In the genomic region with DNA sequence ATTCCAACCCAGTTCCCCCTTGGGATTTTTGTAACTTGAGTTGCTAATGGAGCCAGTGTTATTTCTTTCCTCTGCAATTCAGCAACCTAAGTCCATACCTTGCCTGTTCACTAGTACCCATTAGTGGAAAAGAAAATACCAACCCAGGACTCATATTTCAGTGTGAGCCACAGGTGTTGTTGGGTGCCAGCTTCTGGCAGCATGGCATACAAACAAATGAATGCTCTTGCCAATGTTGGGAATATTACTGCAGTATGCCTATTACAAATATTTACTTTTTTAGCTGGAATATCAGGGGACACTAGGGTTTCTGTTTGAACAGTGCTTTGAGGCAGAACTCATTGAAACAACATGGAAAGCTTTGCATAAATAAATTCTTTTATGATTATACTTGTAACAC, we compare ENCODE assay signal across 14 cellular contexts.
"Had no signal": no experiment of that assay in that cellular context is flagged by ENCODE, and none has a peak within 500 bp of the region (broad histone marks: within the 10 kb centered on the region; RNA-seq: fewer than 3 reads in every experiment).

No MANE protein-coding gene starts in this region.

- H3K4me1 Mint-ChIP-seq: activated naive CD8-positive, alpha-beta T cell treated with anti-CD3 and anti-CD28 coated beads, Interleukin-2, amount 10 ng/mL, durations not matched to agents 7 days and 5 days had no signal

- H3K36me3 Mint-ChIP-seq: activated naive CD8-positive, alpha-beta T cell treated with anti-CD3 and anti-CD28 coated beads, Interleukin-2, amount 10 ng/mL, durations not matched to agents 7 days and 5 days had no signal

- H3K27me3 Mint-ChIP-seq: activated CD8-positive, alpha-beta T cell treated with anti-CD3 and anti-CD28 coated beads for 36 hours; activated naive CD8-positive, alpha-beta T cell treated with anti-CD3 and anti-CD28 coated beads, Interleukin-2, amount 10 ng/mL, durations not matched to agents 7 days and 5 days; dendritic cell treated with granulocyte-macrophage colony-stimulating factor and Interleukin-4, amounts not matched to agents 40 ng/mL and 50 ng/mL, for 4 days had no signal

- DNase-seq: activated CD4-positive, alpha-beta T cell treated with anti-CD3 and anti-CD28 coated beads for 1 hour; activated CD8-positive, alpha-beta memory T cell treated with anti-CD3 and anti-CD28 coated beads, Interleukin-2, amount 50 U/mL, for 4 hours; activated CD8-positive, alpha-beta T cell treated with anti-CD3 and anti-CD28 coated beads for 36 hours; activated naive CD8-positive, alpha-beta T cell treated with anti-CD3 and anti-CD28 coated beads, Interleukin-2, amount 10 ng/mL, durations not matched to agents 7 days and 5 days; activated T-cell treated with anti-CD3 and anti-CD28 coated beads, Interleukin-2, amount 50 U/mL, for 72 hours; anterior cingulate cortex; cerebellar nuclear complex; endodermal cell; erythroblast; lower lobe of right lung; midbrain; tibial artery; uterus had no signal

- H3K27ac Mint-ChIP-seq: activated CD8-positive, alpha-beta T cell treated with anti-CD3 and anti-CD28 coated beads for 36 hours; activated naive CD8-positive, alpha-beta T cell treated with anti-CD3 and anti-CD28 coated beads, Interleukin-2, amount 10 ng/mL, durations not matched to agents 7 days and 5 days; activated T-cell treated with anti-CD3 and anti-CD28 coated beads, Interleukin-2, amount 50 U/mL, for 72 hours; dendritic cell treated with granulocyte-macrophage colony-stimulating factor and Interleukin-4, amounts not matched to agents 40 ng/mL and 50 ng/mL, for 4 days; endodermal cell had no signal

- H3K4me3 Mint-ChIP-seq: activated CD8-positive, alpha-beta T cell treated with anti-CD3 and anti-CD28 coated beads for 36 hours; activated naive CD8-positive, alpha-beta T cell treated with anti-CD3 and anti-CD28 coated beads, Interleukin-2, amount 10 ng/mL, durations not matched to agents 7 days and 5 days; activated T-cell treated with anti-CD3 and anti-CD28 coated beads, Interleukin-2, amount 50 U/mL, for 72 hours; dendritic cell treated with granulocyte-macrophage colony-stimulating factor and Interleukin-4, amounts not matched to agents 40 ng/mL and 50 ng/mL, for 4 days; endodermal cell had no signal

- H3K9me3 Mint-ChIP-seq: activated CD8-positive, alpha-beta T cell treated with anti-CD3 and anti-CD28 coated beads for 36 hours; activated naive CD8-positive, alpha-beta T cell treated with anti-CD3 and anti-CD28 coated beads, Interleukin-2, amount 10 ng/mL, durations not matched to agents 7 days and 5 days; dendritic cell treated with granulocyte-macrophage colony-stimulating factor and Interleukin-4, amounts not matched to agents 40 ng/mL and 50 ng/mL, for 4 days; endodermal cell had no signal

- ATAC-seq: activated CD8-positive, alpha-beta T cell treated with anti-CD3 and anti-CD28 coated beads for 36 hours; activated T-cell treated with anti-CD3 and anti-CD28 coated beads, Interleukin-2, amount 50 U/mL, for 72 hours; lower lobe of right lung had no signal
